Comparison of ENCODE assay signal across 11 cellular contexts in genomic region chr12:95277139-95277538, GRCh38. TPM values are rescaled to one million over a fixed set of nuclear protein-coding genes. Genes with fewer than 3 reads are reported as not detected.
DNase-seq lines count a peak whose midpoint lies in the region; ATAC-seq and TF ChIP-seq lines count a peak whose summit lies in the region.
"Had no signal": no experiment of that assay in that cellular context is flagged by ENCODE, and none has a peak within 500 bp of the region (broad histone marks: within the 10 kb centered on the region; RNA-seq: fewer than 3 reads in every experiment).

No MANE protein-coding gene starts in this region.

- ATAC-seq in foreskin keratinocyte = peak; percentile 54

- H3K27ac Mint-ChIP-seq in nephron progenitor cell = no peak overlapping the region
- H3K27ac Mint-ChIP-seq in CD4-positive, alpha-beta memory T cell = no peak overlapping the region
- H3K27ac Mint-ChIP-seq: activated B cell treated with CpG ODN at 0.5 μM for 24 hours had no signal

- no peaks in the 10 kb centered on the region for H3K9me3 ChIP-seq in CD4-positive, alpha-beta memory T cell (ENCODE audit: control insufficient read depth in 1 of 2, low read length in 2 of 2)

- intact Hi-C loops in CD4-positive, alpha-beta memory T cell (cut with micrococcal nuclease) = no loop called here

- peak; percentile 88 for DNase-seq in HCEC 1CT
- DNase-seq in astrocyte of the hippocampus (ENCODE audit: low read depth, low spot score) = peak; percentile 77
- DNase-seq in foreskin keratinocyte = peak; percentile 17 to 52
- DNase-seq in T1000 (lab: John Stamatoyannopoulos, UW) = no peak
- no peak for DNase-seq in nephron progenitor cell
- DNase-seq in CD4-positive, alpha-beta memory T cell = no peak
- DNase-seq: activated B cell treated with CpG ODN at 0.5 μM for 24 hours, naive B cell, NCI-H524 treated with DMSO at 0.1 percent for 48 hours, SIG-M5 had no signal

- TF ChIP-seq CTCF in foreskin keratinocyte (conservative IDR thresholded peaks at IDR 0.05) (no peak), nephron progenitor cell (IDR thresholded peaks at IDR 0.05) (no peak)

- no peaks in the 10 kb centered on the region for H3K9me3 Mint-ChIP-seq in nephron progenitor cell
- H3K9me3 Mint-ChIP-seq in CD4-positive, alpha-beta memory T cell = no peaks in the 10 kb centered on the region
- H3K9me3 Mint-ChIP-seq: activated B cell treated with CpG ODN at 0.5 μM for 24 hours, naive B cell had no signal

- H3K27me3 ChIP-seq in foreskin keratinocyte = no peaks in the 10 kb centered on the region
- no peaks in the 10 kb centered on the region for H3K27me3 ChIP-seq in CD4-positive, alpha-beta memory T cell (ENCODE audit: insufficient read depth, low read length)

- H3K4me3 Mint-ChIP-seq in nephron progenitor cell = no peak overlapping the region
- no peak overlapping the region for H3K4me3 Mint-ChIP-seq in CD4-positive, alpha-beta memory T cell
- H3K4me3 Mint-ChIP-seq: activated B cell treated with CpG ODN at 0.5 μM for 24 hours, naive B cell had no signal

- no peaks in the 10 kb centered on the region for H3K27me3 Mint-ChIP-seq in nephron progenitor cell (ENCODE audit: low read depth, poor library complexity)
- no peaks in the 10 kb centered on the region for H3K27me3 Mint-ChIP-seq in CD4-positive, alpha-beta memory T cell
- H3K27me3 Mint-ChIP-seq: activated B cell treated with CpG ODN at 0.5 μM for 24 hours, naive B cell had no signal

- CTCF ChIA-PET in CD4-positive, alpha-beta memory T cell (lab: Charles Lee; ENCODE audit: partially characterized antibody) = no interaction called here

- no peak overlapping the region for H3K4me3 ChIP-seq in urinary bladder (ENCODE audit: low read depth, low read length)
- no peak overlapping the region for H3K4me3 ChIP-seq in CD4-positive, alpha-beta memory T cell (ENCODE audit: low read length in 2 of 2)

- POLR2A ChIA-PET in CD4-positive, alpha-beta memory T cell (lab: Charles Lee; ENCODE audit: partially characterized antibody) = no interaction called here

- H3K27ac ChIP-seq in foreskin keratinocyte (no peak overlapping the region), urinary bladder (ENCODE audit: low read depth) (peak overlapping the region; percentile 32)
- H3K27ac ChIP-seq in CD4-positive, alpha-beta memory T cell (ENCODE audit: low read depth, low read length) = no peak overlapping the region

- H3K4me1 ChIP-seq in foreskin keratinocyte = no peaks in the 10 kb centered on the region
- no peaks in the 10 kb centered on the region for H3K4me1 ChIP-seq in urinary bladder (ENCODE audit: insufficient read depth)
- no peaks in the 10 kb centered on the region for H3K4me1 ChIP-seq in CD4-positive, alpha-beta memory T cell (ENCODE audit: insufficient read depth, low read length)

- no peaks in the 10 kb centered on the region for H3K36me3 ChIP-seq in urinary bladder (ENCODE audit: insufficient read depth)
- peaks cover 6% of the 10 kb centered on the region for H3K36me3 ChIP-seq in CD4-positive, alpha-beta memory T cell (ENCODE audit: insufficient read depth, low read length)

- no peaks in the 10 kb centered on the region for H3K4me1 Mint-ChIP-seq in nephron progenitor cell
- H3K4me1 Mint-ChIP-seq in CD4-positive, alpha-beta memory T cell = peaks cover 0 to 9% (median under 1%) of the 10 kb centered on the region in 4 donors
- H3K4me1 Mint-ChIP-seq: activated B cell treated with CpG ODN at 0.5 μM for 24 hours had no signal

- peaks cover 65% of the 10 kb centered on the region for H3K36me3 Mint-ChIP-seq in nephron progenitor cell (ENCODE audit: low read depth)
- H3K36me3 Mint-ChIP-seq in CD4-positive, alpha-beta memory T cell = peaks cover 52 to 53% of the 10 kb centered on the region in 2 donors

- WGBS in urinary bladder = 23% methylated on average over 1 of the region's 1 CpG

RNA-seq across cellular contexts. Expression of gene VEZT, which starts 59.5 kb away (rescaled TPM):
- total RNA-seq in foreskin keratinocyte (88.2 and 106 TPM in 2 replicates), urinary bladder (153 TPM)
- polyA plus RNA-seq in foreskin keratinocyte (37.5 and 40.4 TPM in 2 replicates), urinary bladder (39.0 TPM)
- total RNA-seq in CD4-positive, alpha-beta memory T cell = 10 to 100 TPM; 43.9 to 49.4 TPM
- 10 to 100 TPM; 22.3 to 25.9 TPM for polyA plus RNA-seq in CD4-positive, alpha-beta memory T cell

RNA-seq across cellular contexts. Expression of gene FGD6, which starts 59.9 kb away (rescaled TPM):
- 55.8 and 65.5 TPM in 2 replicates for total RNA-seq in foreskin keratinocyte
- polyA plus RNA-seq in foreskin keratinocyte = 8.6 and 9.3 TPM in 2 replicates
- 20.4 TPM for total RNA-seq in urinary bladder
- polyA plus RNA-seq in urinary bladder = 3.7 TPM
- under 1 TPM; 0.69 to 0.70 TPM for total RNA-seq in CD4-positive, alpha-beta memory T cell
- polyA plus RNA-seq in CD4-positive, alpha-beta memory T cell = under 1 TPM in 1 of 2 donors, not detected in 1; 0.16 TPM

Comparison
In these comparisons a context has a peak if more than half of its experiments do, and no peak if none do; other contexts are left out.
1. DNase-seq: peak in HCEC 1CT (single experiment), astrocyte of the hippocampus (single experiment) and foreskin keratinocyte (2 of 2); none in T1000 (single experiment), nephron progenitor cell (single experiment) and CD4-positive, alpha-beta memory T cell (0 of 5).
2. RNA of gene FGD6, which starts 59.9 kb away (total RNA-seq): 55.8 to 65.5 TPM in foreskin keratinocyte and 20.4 TPM in urinary bladder (single experiment); 0.69 to 0.70 TPM in CD4-positive, alpha-beta memory T cell; every median in the first group is over 10 times any median in the second.